Comparison of ENCODE assay signal across 7 cellular contexts in genomic region chr12:74021937-74022336, GRCh38.
DNase-seq lines count a peak whose midpoint lies in the region; ATAC-seq, FAIRE-seq and TF ChIP-seq lines count a peak whose summit lies in the region.

No MANE protein-coding gene starts in this region.

- TF ChIP-seq CTCF in bronchial epithelial cell (IDR thresholded peaks at IDR 0.05; ENCODE audit: insufficient read depth, low read length, severe bottlenecking) (peak; percentile 92), liver (IDR thresholded peaks at IDR 0.05; ENCODE audit: low read depth, low read length, missing input control) (peak; percentile 51)

- ATAC-seq in GM19324 (IDR thresholded peaks at IDR 0.05; ENCODE audit: low FRiP score, unreplicated experiment) (peak; percentile 89), HG03108 (IDR thresholded peaks at IDR 0.05; ENCODE audit: unreplicated experiment) (peak; percentile 93)

- no peaks in the 10 kb centered on the region for H3K36me3 ChIP-seq in bronchial epithelial cell (ENCODE audit: control insufficient read depth, insufficient read depth, low read length)
- H3K36me3 ChIP-seq in liver (ENCODE audit: control insufficient read depth in 4 of 4, insufficient read depth in 3 of 4, low read depth in 1 of 4, low read length in 3 of 4): no peaks in the 10 kb centered on the region

- no peak overlapping the region for H3K9ac ChIP-seq in liver (ENCODE audit: low read depth in 1 of 2, low read length in 2 of 2)

- H3K27me3 ChIP-seq in bronchial epithelial cell (ENCODE audit: control insufficient read depth, insufficient read depth, low read length) (no peaks in the 10 kb centered on the region), liver (ENCODE audit: control insufficient read depth in 4 of 4, insufficient read depth in 4 of 4, low read length in 3 of 4) (no peaks in the 10 kb centered on the region)

- H3K4me3 ChIP-seq in bronchial epithelial cell (ENCODE audit: low read depth, low read length): no peak overlapping the region
- H3K4me3 ChIP-seq in liver (ENCODE audit: low read depth in 1 of 3, low read length in 3 of 3): no peak overlapping the region

- no peak for FAIRE-seq in bronchial epithelial cell (lab: Jason Lieb, UNC)

- H3K4me1 ChIP-seq in liver (ENCODE audit: control insufficient read depth in 4 of 4, insufficient read depth in 4 of 4, low read length in 3 of 4): peaks cover 0 to 3% (median 0%) of the 10 kb centered on the region in 4 donors

- 14% methylated on average over 9 of the region's 9 CpGs for WGBS in liver

- no peak overlapping the region for H3K27ac ChIP-seq in liver (ENCODE audit: low read depth in 1 of 2, low read length in 2 of 2)

- DNase-seq in ELR (ENCODE audit: low read depth) (peak; percentile 73), NCI-H82 treated with DMSO at 0.1 percent for 48 hours (lab: John Stamatoyannopoulos, UW; ENCODE audit: unreplicated experiment) (peak; percentile 72), bronchial epithelial cell (ENCODE audit: low read depth) (peak; percentile 61), AG20443 (ENCODE audit: low spot score) (no peak)

- H3K9me3 ChIP-seq in liver (ENCODE audit: control insufficient read depth in 4 of 4, low read length in 3 of 4): no peaks in the 10 kb centered on the region

- peak; percentile 78 to 82 for TF ChIP-seq RAD21 in liver (IDR thresholded peaks at IDR 0.05)

TF ChIP-seq in liver, 16 proteins besides CTCF, POLR2A, EP300 and RAD21:
- TF ChIP-seq FOXA1 (IDR thresholded peaks at IDR 0.05) (no peak), YY1 (IDR thresholded peaks at IDR 0.05) (no peak), HNF4G (IDR thresholded peaks at IDR 0.05) (no peak), HNF4A (conservative IDR thresholded peaks at IDR 0.05) (peak in 1 of 2 donors; percentile 26)
- TF ChIP-seq, protein P1, sequence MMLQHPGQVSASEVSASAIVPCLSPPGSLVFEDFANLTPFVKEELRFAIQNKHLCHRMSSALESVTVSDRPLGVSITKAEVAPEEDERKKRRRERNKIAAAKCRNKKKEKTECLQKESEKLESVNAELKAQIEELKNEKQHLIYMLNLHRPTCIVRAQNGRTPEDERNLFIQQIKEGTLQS (IDR thresholded peaks at IDR 0.05): no peak
